ENCODE assay signal across 20 cellular contexts in genomic region chr1:29505537-29506220, GRCh38.
DNase-seq lines count a peak whose midpoint lies in the region; ATAC-seq and TF ChIP-seq lines count a peak whose summit lies in the region.
"Had no signal": no experiment of that assay in that cellular context is flagged by ENCODE, and none has a peak within 500 bp of the region (broad histone marks: within the 10 kb centered on the region; RNA-seq: fewer than 3 reads in every experiment).

No MANE protein-coding gene starts in this region.

- H3K36me3 Mint-ChIP-seq in glutamatergic neuron (ENCODE audit: unreplicated experiment), result no peaks in the 10 kb centered on the region
- H3K36me3 Mint-ChIP-seq: activated naive CD4-positive, alpha-beta T cell treated with anti-CD3 and anti-CD28 coated beads, Interleukin-2, amount 50 U/mL, for 72 hours; CD8-positive, alpha-beta T cell; IgD-negative memory B cell had no signal

- POLR2A ChIA-PET in PC-3 (lab: Charles Lee; ENCODE audit: unreplicated experiment), result no interaction called here

- no TSS peak for BruUV-seq in PC-3 (replicated peaks; lab: Mats Ljungman, UMichigan)

- H3K4me3 Mint-ChIP-seq in glutamatergic neuron (ENCODE audit: unreplicated experiment), result no peak overlapping the region
- H3K4me3 Mint-ChIP-seq: activated CD4-positive, alpha-beta T cell treated with anti-CD3 and anti-CD28 coated beads, Interleukin-2, amount 10 ng/mL, durations not matched to agents 24 days and 14 days; activated T-helper 1 cell treated with anti-CD3 and anti-CD28 coated beads, Interleukin-12 subunit alpha, Interleukin-12 subunit beta, Interleukin-2, Interleukin-4 antibody, amounts not matched to agents 30 ng/mL and 10 ng/mL and 1 ng/mL, durations not matched to agents 14 hours and 24 hours and 36 hours; CD8-positive, alpha-beta T cell; IgD-negative memory B cell had no signal

- H3K36me3 ChIP-seq in PC-3 (ENCODE audit: low read depth, low read length), result no peaks in the 10 kb centered on the region
- H3K36me3 ChIP-seq: cardiac muscle cell, upper lobe of left lung, WERI-Rb-1 had no signal

- no peak overlapping the region for H3K27ac Mint-ChIP-seq in glutamatergic neuron (ENCODE audit: unreplicated experiment)
- H3K27ac Mint-ChIP-seq: activated CD4-positive, alpha-beta T cell treated with anti-CD3 and anti-CD28 coated beads, Interleukin-2, amount 10 ng/mL, durations not matched to agents 24 days and 14 days; activated T-helper 1 cell treated with anti-CD3 and anti-CD28 coated beads, Interleukin-12 subunit alpha, Interleukin-12 subunit beta, Interleukin-2, Interleukin-4 antibody, amounts not matched to agents 30 ng/mL and 10 ng/mL and 1 ng/mL, durations not matched to agents 14 hours and 24 hours and 36 hours; CD8-positive, alpha-beta T cell; IgD-negative memory B cell had no signal

- no peak overlapping the region for H2AFZ ChIP-seq in PC-3 (ENCODE audit: low read length)

- CTCF ChIA-PET in PC-3 (lab: Charles Lee), result no interaction called here

- intact Hi-C loops in sciatic nerve (cut with DNase I) (no loop called here), PC-3 (cut with micrococcal nuclease) (no loop called here)

- no peaks in the 10 kb centered on the region for H3F3A ChIP-seq in PC-3 (ENCODE audit: low read length, unreplicated experiment)

- ATAC-seq in sciatic nerve (no peak), HG03175 (IDR thresholded peaks at IDR 0.05; ENCODE audit: unreplicated experiment) (no peak), PC-3 (no peak)
- ATAC-seq: A549; activated naive CD4-positive, alpha-beta T cell treated with anti-CD3 and anti-CD28 coated beads, Interleukin-2, amount 50 U/mL, for 72 hours; CD8-positive, alpha-beta T cell had no signal

- no peak overlapping the region for H3K4me2 ChIP-seq in PC-3 (ENCODE audit: low read length)
- H3K4me2 ChIP-seq: A549 had no signal

- TF ChIP-seq CTCF in glutamatergic neuron (IDR thresholded peaks at IDR 0.05; ENCODE audit: partially characterized antibody, unreplicated experiment) (no peak), PC-3 (conservative IDR thresholded peaks at IDR 0.05; ENCODE audit: low read depth, low read length) (no peak)

- 0 out of 2 replicates have a peak, but pooled peaks cover 7% of the 10 kb centered on the region for H3K27me3 ChIP-seq in PC-3 (ENCODE audit: low read length)
- H3K27me3 ChIP-seq: cardiac muscle cell, upper lobe of left lung had no signal

- no peak overlapping the region for H3K27ac ChIP-seq in PC-3 (ENCODE audit: low read length)
- H3K27ac ChIP-seq: A549, cardiac muscle cell, RWPE1, upper lobe of left lung, WERI-Rb-1 had no signal

- H3K9me2 ChIP-seq in PC-3 (replicated peaks; ENCODE audit: low read length), result no peaks in the 10 kb centered on the region

- H4K20me1 ChIP-seq in PC-3 (ENCODE audit: low read length), result no peaks in the 10 kb centered on the region

- DNase-seq in NCI-H510A treated with DMSO at 0.1 percent for 48 hours (lab: John Stamatoyannopoulos, UW), result peak; percentile 24
- no peak for DNase-seq in NCI-H510A (lab: John Stamatoyannopoulos, UW)
- DNase-seq in NCI-H524 (lab: John Stamatoyannopoulos, UW), result peak; percentile 39 to 77
- peak; percentile 4 for DNase-seq in glutamatergic neuron
- peak; percentile 32 for DNase-seq in sciatic nerve (ENCODE audit: low spot score)
- no peak for DNase-seq in GOT3 (lab: John Stamatoyannopoulos, UW)
- DNase-seq in PC-3, result no peak
- DNase-seq: activated CD4-positive, alpha-beta T cell treated with anti-CD3 and anti-CD28 coated beads, Interleukin-2, amount 10 ng/mL, durations not matched to agents 24 days and 14 days; anterior cingulate cortex; CD8-positive, alpha-beta T cell; NCI-H446; upper lobe of left lung; WERI-Rb-1 had no signal

- H3K27me3 Mint-ChIP-seq in glutamatergic neuron (ENCODE audit: unreplicated experiment), result peaks cover 2% of the 10 kb centered on the region

- H3K4me1 ChIP-seq in PC-3 (ENCODE audit: insufficient read depth, low read length), result no peaks in the 10 kb centered on the region
- H3K4me1 ChIP-seq: A549, upper lobe of left lung had no signal

- H3K9ac ChIP-seq in PC-3 (ENCODE audit: low read length), result no peak overlapping the region

- no peaks in the 10 kb centered on the region for H3K9me3 ChIP-seq in PC-3 (ENCODE audit: low read length)
- H3K9me3 ChIP-seq: A549, upper lobe of left lung had no signal

- H3K9me3 Mint-ChIP-seq in glutamatergic neuron (ENCODE audit: unreplicated experiment), result peaks cover 15% of the 10 kb centered on the region
- H3K9me3 Mint-ChIP-seq: activated CD4-positive, alpha-beta T cell treated with anti-CD3 and anti-CD28 coated beads, Interleukin-2, amount 10 ng/mL, durations not matched to agents 24 days and 14 days; activated naive CD4-positive, alpha-beta T cell treated with anti-CD3 and anti-CD28 coated beads, Interleukin-2, amount 50 U/mL, for 72 hours; activated T-helper 1 cell treated with anti-CD3 and anti-CD28 coated beads, Interleukin-12 subunit alpha, Interleukin-12 subunit beta, Interleukin-2, Interleukin-4 antibody, amounts not matched to agents 30 ng/mL and 10 ng/mL and 1 ng/mL, durations not matched to agents 14 hours and 24 hours and 36 hours; CD8-positive, alpha-beta T cell; IgD-negative memory B cell had no signal

- no peaks in the 10 kb centered on the region for H3K79me2 ChIP-seq in PC-3 (ENCODE audit: low read length)

- no peak overlapping the region for H3K4me3 ChIP-seq in PC-3 (ENCODE audit: low read length)
- H3K4me3 ChIP-seq: A549, cardiac muscle cell, upper lobe of left lung had no signal

- H3K4me1 Mint-ChIP-seq in glutamatergic neuron (ENCODE audit: low read depth, unreplicated experiment), result peaks cover 34% of the 10 kb centered on the region
- H3K4me1 Mint-ChIP-seq: activated CD4-positive, alpha-beta T cell treated with anti-CD3 and anti-CD28 coated beads, Interleukin-2, amount 10 ng/mL, durations not matched to agents 24 days and 14 days; IgD-negative memory B cell had no signal

Comparison
In these comparisons a context has a peak if more than half of its experiments do, and no peak if none do; other contexts are left out.
1. DNase-seq: peak in NCI-H510A treated with DMSO at 0.1 percent for 48 hours (single experiment), NCI-H524 (2 of 2), glutamatergic neuron (single experiment) and sciatic nerve (single experiment); none in NCI-H510A (single experiment), GOT3 (single experiment) and PC-3 (single experiment).